ENCODE assay signal across 1 cellular context in genomic region chr2:128545085-128545484, GRCh38.
TF ChIP-seq lines count a peak whose summit lies in the region.

No MANE protein-coding gene starts in this region.

TF ChIP-seq in H1, 55 proteins besides CTCF, POLR2A, EP300 and RAD21:
- TF ChIP-seq GTF2F1 (IDR thresholded peaks at IDR 0.05; ENCODE audit: borderline replicate concordance, low read depth, low read length): no peak
